1 cellular context compared by ENCODE assay signal in the genomic region with DNA sequence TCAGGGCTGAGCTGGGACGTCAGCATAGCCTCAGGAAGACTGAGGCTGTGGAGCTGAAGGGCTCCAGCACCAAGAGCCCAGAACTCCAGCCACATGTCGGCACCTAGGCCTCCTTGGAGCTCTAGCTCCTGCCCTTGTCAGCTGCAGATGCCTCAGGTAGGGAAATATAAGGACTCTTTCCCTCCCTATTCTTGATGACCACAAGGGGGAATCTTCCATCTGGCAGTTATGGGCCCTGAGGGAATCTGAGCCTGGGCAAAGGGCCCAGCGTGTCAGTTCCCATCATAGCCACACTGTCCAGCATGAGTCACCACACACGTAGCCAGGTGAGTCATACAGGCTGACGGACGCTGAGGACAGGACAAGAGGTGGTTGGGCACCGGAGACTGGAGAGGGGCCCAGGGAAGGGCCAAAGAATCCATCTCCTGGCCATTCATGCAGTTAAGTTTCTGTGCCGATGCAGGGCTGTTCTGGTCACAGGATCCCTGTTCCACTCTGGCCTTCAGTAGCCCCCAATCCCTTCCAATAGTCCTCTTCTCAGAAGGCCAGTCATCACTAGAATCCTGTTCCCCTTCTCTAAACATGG.
TF ChIP-seq lines count a peak whose summit lies in the region.

No MANE protein-coding gene starts in this region.

TF ChIP-seq in HepG2, 621 proteins besides CTCF, POLR2A, EP300 and RAD21 (continued from another document and continues in another):
- TF ChIP-seq, protein P1, sequence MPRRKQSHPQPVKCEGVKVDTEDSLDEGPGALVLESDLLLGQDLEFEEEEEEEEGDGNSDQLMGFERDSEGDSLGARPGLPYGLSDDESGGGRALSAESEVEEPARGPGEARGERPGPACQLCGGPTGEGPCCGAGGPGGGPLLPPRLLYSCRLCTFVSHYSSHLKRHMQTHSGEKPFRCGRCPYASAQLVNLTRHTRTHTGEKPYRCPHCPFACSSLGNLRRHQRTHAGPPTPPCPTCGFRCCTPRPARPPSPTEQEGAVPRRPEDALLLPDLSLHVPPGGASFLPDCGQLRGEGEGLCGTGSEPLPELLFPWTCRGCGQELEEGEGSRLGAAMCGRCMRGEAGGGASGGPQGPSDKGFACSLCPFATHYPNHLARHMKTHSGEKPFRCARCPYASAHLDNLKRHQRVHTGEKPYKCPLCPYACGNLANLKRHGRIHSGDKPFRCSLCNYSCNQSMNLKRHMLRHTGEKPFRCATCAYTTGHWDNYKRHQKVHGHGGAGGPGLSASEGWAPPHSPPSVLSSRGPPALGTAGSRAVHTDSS (CRISPR knock-in tag; conservative IDR thresholded peaks at IDR 0.05), result no peak
- TF ChIP-seq KMT2B (CRISPR knock-in tag; IDR thresholded peaks at IDR 0.05) (peak; percentile 77), REPIN1 (CRISPR knock-in tag; IDR thresholded peaks at IDR 0.05; ENCODE audit: borderline replicate concordance, low read depth) (peak; percentile 83; the same call in 1 of the 2 replicates), FOXK2 (IDR thresholded peaks at IDR 0.05) (peak; percentile 70; the same call in 1 of the 2 replicates), FOXK1 (CRISPR knock-in tag; IDR thresholded peaks at IDR 0.05; ENCODE audit: borderline replicate concordance, low read depth) (peak; percentile 87; the same call in 1 of the 2 replicates), EZH2 (conservative IDR thresholded peaks at IDR 0.05; ENCODE audit: low read depth, low read length) (no peak), MYC (CRISPR knock-in tag; IDR thresholded peaks at IDR 0.05; ENCODE audit: borderline replicate concordance) (peak; percentile 83; the same call in 1 of the 2 replicates), ZNF780A (CRISPR knock-in tag; IDR thresholded peaks at IDR 0.05) (no peak), ETV6 (CRISPR knock-in tag; conservative IDR thresholded peaks at IDR 0.05) (no peak), ZNF12 (CRISPR knock-in tag; IDR thresholded peaks at IDR 0.05) (peak; percentile 47; the same call in 1 of the 2 replicates), KAT2B (IDR thresholded peaks at IDR 0.05; ENCODE audit: borderline replicate concordance, low read depth, low read length) (no peak), BHLHE40 (IDR thresholded peaks at IDR 0.05; ENCODE audit: low read length) (no peak), ZNF296 (CRISPR knock-in tag; conservative IDR thresholded peaks at IDR 0.05) (peak; percentile 88), SIX1 (CRISPR knock-in tag; IDR thresholded peaks at IDR 0.05; ENCODE audit: borderline replicate concordance) (peak; percentile 87; the same call in 1 of the 2 replicates), ZKSCAN8 (CRISPR knock-in tag; IDR thresholded peaks at IDR 0.05; ENCODE audit: borderline replicate concordance) (peak; percentile 77; the same call in 1 of the 2 replicates), SOX6 (IDR thresholded peaks at IDR 0.05) (no peak), SOX6 (CRISPR knock-in tag; IDR thresholded peaks at IDR 0.05) (peak; percentile 79), ZNF577 (CRISPR knock-in tag; IDR thresholded peaks at IDR 0.05; ENCODE audit: borderline replicate concordance, low read depth) (no peak), ADNP (CRISPR knock-in tag; IDR thresholded peaks at IDR 0.05) (no peak), SOX5 (CRISPR knock-in tag; IDR thresholded peaks at IDR 0.05; ENCODE audit: borderline replicate concordance) (peak; percentile 77; the same call in 1 of the 2 replicates), MAFK (conservative IDR thresholded peaks at IDR 0.05 in 1 of 2, IDR thresholded peaks at IDR 0.05 in 1 of 2; ENCODE audit: low read length in 2 of 2) (no peak), FOXA1 (IDR thresholded peaks at IDR 0.05) (no peak), FOXA1 (CRISPR knock-in tag; IDR thresholded peaks at IDR 0.05) (no peak), SALL2 (CRISPR knock-in tag; IDR thresholded peaks at IDR 0.05) (0 out of 2 replicates have a peak, but pooled peaks have one; percentile 42), ZFYVE20 (CRISPR knock-in tag; IDR thresholded peaks at IDR 0.05; ENCODE audit: borderline replicate concordance, low read depth) (no peak), SP1 (IDR thresholded peaks at IDR 0.05) (no peak), SP1 (CRISPR knock-in tag; IDR thresholded peaks at IDR 0.05) (peak; percentile 63), HDAC1 (CRISPR knock-in tag; IDR thresholded peaks at IDR 0.05) (peak; percentile 80; the same call in 1 of the 2 replicates), ZNF747 (CRISPR knock-in tag; IDR thresholded peaks at IDR 0.05; ENCODE audit: borderline replicate concordance) (peak; percentile 44; the same call in 1 of the 2 replicates), ZBTB8A (CRISPR knock-in tag; IDR thresholded peaks at IDR 0.05; ENCODE audit: borderline replicate concordance, low read depth) (no peak), ZFP36L2 (CRISPR knock-in tag; IDR thresholded peaks at IDR 0.05) (no peak), ZNF878 (CRISPR knock-in tag; IDR thresholded peaks at IDR 0.05) (0 out of 2 replicates have a peak, but pooled peaks have one; percentile 26), ZSCAN21 (CRISPR knock-in tag; IDR thresholded peaks at IDR 0.05; ENCODE audit: borderline replicate concordance) (no peak; the same call in 1 of the 2 replicates), ZNF317 (CRISPR knock-in tag; IDR thresholded peaks at IDR 0.05) (peak; percentile 45; the same call in 1 of the 2 replicates), NONO (IDR thresholded peaks at IDR 0.05) (no peak), NONO (CRISPR knock-in tag; conservative IDR thresholded peaks at IDR 0.05) (peak; percentile 71; the same call in 1 of the 2 replicates), ZNF331 (CRISPR knock-in tag; IDR thresholded peaks at IDR 0.05) (peak; percentile 92), MTF1 (CRISPR knock-in tag; IDR thresholded peaks at IDR 0.05) (no peak), ZNF589 (CRISPR knock-in tag; conservative IDR thresholded peaks at IDR 0.05) (no peak), THAP11 (CRISPR knock-in tag; IDR thresholded peaks at IDR 0.05) (peak; percentile 93), SYNCRIP (IDR thresholded peaks at IDR 0.05; ENCODE audit: insufficient read depth, low read depth, low read length) (no peak), DMAP1 (CRISPR knock-in tag; IDR thresholded peaks at IDR 0.05) (peak; percentile 90), ZBTB38 (CRISPR knock-in tag; IDR thresholded peaks at IDR 0.05) (peak; percentile 78; the same call in 1 of the 2 replicates), ZFX (CRISPR knock-in tag; IDR thresholded peaks at IDR 0.05; ENCODE audit: low read depth) (peak; percentile 93), SAFB2 (CRISPR knock-in tag; IDR thresholded peaks at IDR 0.05; ENCODE audit: borderline replicate concordance, low read depth) (peak; percentile 91; the same call in 1 of the 2 replicates), KDM4B (CRISPR knock-in tag; IDR thresholded peaks at IDR 0.05) (peak; percentile 56; the same call in 1 of the 2 replicates), ZNF143 (CRISPR knock-in tag; IDR thresholded peaks at IDR 0.05) (peak; percentile 72; the same call in 1 of the 2 replicates), ZC3H13 (CRISPR knock-in tag; IDR thresholded peaks at IDR 0.05) (no peak)
- TF ChIP-seq, protein P2, sequence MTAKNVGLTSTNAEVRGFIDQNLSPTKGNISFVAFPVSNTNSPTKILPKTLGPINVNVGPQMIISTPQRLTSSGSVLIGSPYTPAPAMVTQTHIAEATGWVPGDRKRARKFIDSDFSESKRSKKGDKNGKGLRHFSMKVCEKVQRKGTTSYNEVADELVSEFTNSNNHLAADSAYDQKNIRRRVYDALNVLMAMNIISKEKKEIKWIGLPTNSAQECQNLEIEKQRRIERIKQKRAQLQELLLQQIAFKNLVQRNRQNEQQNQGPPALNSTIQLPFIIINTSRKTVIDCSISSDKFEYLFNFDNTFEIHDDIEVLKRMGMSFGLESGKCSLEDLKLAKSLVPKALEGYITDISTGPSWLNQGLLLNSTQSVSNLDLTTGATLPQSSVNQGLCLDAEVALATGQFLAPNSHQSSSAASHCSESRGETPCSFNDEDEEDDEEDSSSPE (CRISPR knock-in tag; IDR thresholded peaks at IDR 0.05), result peak; percentile 43; the same call in 1 of the 2 replicates
- TF ChIP-seq, protein P3, sequence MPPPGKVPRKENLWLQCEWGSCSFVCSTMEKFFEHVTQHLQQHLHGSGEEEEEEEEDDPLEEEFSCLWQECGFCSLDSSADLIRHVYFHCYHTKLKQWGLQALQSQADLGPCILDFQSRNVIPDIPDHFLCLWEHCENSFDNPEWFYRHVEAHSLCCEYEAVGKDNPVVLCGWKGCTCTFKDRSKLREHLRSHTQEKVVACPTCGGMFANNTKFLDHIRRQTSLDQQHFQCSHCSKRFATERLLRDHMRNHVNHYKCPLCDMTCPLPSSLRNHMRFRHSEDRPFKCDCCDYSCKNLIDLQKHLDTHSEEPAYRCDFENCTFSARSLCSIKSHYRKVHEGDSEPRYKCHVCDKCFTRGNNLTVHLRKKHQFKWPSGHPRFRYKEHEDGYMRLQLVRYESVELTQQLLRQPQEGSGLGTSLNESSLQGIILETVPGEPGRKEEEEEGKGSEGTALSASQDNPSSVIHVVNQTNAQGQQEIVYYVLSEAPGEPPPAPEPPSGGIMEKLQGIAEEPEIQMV (CRISPR knock-in tag; IDR thresholded peaks at IDR 0.05; ENCODE audit: low read depth), result peak; percentile 83; the same call in 1 of the 2 replicates
- TF ChIP-seq, protein P4, sequence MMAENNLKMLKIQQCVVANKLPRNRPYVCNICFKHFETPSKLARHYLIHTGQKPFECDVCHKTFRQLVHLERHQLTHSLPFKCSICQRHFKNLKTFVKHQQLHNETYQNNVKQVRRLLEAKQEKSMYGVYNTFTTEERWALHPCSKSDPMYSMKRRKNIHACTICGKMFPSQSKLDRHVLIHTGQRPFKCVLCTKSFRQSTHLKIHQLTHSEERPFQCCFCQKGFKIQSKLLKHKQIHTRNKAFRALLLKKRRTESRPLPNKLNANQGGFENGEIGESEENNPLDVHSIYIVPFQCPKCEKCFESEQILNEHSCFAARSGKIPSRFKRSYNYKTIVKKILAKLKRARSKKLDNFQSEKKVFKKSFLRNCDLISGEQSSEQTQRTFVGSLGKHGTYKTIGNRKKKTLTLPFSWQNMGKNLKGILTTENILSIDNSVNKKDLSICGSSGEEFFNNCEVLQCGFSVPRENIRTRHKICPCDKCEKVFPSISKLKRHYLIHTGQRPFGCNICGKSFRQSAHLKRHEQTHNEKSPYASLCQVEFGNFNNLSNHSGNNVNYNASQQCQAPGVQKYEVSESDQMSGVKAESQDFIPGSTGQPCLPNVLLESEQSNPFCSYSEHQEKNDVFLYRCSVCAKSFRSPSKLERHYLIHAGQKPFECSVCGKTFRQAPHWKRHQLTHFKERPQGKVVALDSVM (CRISPR knock-in tag; IDR thresholded peaks at IDR 0.05), result peak; percentile 65
- TF ChIP-seq, protein P5, sequence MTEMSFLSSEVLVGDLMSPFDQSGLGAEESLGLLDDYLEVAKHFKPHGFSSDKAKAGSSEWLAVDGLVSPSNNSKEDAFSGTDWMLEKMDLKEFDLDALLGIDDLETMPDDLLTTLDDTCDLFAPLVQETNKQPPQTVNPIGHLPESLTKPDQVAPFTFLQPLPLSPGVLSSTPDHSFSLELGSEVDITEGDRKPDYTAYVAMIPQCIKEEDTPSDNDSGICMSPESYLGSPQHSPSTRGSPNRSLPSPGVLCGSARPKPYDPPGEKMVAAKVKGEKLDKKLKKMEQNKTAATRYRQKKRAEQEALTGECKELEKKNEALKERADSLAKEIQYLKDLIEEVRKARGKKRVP (CRISPR knock-in tag; IDR thresholded peaks at IDR 0.05), result no peak
- TF ChIP-seq, protein P6, sequence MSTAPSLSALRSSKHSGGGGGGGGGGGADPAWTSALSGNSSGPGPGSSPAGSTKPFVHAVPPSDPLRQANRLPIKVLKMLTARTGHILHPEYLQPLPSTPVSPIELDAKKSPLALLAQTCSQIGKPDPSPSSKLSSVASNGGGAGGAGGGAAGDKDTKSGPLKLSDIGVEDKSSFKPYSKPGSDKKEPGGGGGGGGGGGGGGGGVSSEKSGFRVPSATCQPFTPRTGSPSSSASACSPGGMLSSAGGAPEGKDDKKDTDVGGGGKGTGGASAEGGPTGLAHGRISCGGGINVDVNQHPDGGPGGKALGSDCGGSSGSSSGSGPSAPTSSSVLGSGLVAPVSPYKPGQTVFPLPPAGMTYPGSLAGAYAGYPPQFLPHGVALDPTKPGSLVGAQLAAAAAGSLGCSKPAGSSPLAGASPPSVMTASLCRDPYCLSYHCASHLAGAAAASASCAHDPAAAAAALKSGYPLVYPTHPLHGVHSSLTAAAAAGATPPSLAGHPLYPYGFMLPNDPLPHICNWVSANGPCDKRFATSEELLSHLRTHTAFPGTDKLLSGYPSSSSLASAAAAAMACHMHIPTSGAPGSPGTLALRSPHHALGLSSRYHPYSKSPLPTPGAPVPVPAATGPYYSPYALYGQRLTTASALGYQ (CRISPR knock-in tag; IDR thresholded peaks at IDR 0.05), result no peak
- TF ChIP-seq, protein P7, sequence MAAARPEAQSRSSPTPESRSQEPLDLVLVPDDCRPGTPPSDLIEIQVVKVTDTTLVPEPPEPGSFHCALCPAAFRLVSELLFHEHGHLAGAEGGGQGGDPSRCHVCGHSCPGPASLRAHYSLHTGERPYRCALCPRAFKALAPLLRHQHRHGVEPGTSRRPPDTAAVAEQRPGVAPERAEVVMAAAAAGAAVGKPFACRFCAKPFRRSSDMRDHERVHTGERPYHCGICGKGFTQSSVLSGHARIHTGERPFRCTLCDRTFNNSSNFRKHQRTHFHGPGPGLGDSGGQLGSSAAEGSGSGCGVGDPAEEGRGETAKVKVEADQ (CRISPR knock-in tag; IDR thresholded peaks at IDR 0.05; ENCODE audit: borderline replicate concordance), result peak; percentile 78; the same call in 1 of the 2 replicates
- TF ChIP-seq, protein P8, sequence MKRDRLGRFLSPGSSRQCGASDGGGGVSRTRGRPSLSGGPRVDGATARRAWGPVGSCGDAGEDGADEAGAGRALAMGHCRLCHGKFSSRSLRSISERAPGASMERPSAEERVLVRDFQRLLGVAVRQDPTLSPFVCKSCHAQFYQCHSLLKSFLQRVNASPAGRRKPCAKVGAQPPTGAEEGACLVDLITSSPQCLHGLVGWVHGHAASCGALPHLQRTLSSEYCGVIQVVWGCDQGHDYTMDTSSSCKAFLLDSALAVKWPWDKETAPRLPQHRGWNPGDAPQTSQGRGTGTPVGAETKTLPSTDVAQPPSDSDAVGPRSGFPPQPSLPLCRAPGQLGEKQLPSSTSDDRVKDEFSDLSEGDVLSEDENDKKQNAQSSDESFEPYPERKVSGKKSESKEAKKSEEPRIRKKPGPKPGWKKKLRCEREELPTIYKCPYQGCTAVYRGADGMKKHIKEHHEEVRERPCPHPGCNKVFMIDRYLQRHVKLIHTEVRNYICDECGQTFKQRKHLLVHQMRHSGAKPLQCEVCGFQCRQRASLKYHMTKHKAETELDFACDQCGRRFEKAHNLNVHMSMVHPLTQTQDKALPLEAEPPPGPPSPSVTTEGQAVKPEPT (CRISPR knock-in tag; IDR thresholded peaks at IDR 0.05; ENCODE audit: low read depth), result no peak
- TF ChIP-seq, protein P9, sequence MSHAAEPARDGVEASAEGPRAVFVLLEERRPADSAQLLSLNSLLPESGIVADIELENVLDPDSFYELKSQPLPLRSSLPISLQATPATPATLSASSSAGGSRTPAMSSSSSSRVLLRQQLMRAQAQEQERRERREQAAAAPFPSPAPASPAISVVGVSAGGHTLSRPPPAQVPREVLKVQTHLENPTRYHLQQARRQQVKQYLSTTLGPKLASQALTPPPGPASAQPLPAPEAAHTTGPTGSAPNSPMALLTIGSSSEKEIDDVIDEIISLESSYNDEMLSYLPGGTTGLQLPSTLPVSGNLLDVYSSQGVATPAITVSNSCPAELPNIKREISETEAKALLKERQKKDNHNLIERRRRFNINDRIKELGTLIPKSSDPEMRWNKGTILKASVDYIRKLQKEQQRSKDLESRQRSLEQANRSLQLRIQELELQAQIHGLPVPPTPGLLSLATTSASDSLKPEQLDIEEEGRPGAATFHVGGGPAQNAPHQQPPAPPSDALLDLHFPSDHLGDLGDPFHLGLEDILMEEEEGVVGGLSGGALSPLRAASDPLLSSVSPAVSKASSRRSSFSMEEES (CRISPR knock-in tag; IDR thresholded peaks at IDR 0.05), result peak; percentile 75; the same call in 1 of the 2 replicates
